Comparison of ENCODE assay signal across 8 cellular contexts in the genomic region with DNA sequence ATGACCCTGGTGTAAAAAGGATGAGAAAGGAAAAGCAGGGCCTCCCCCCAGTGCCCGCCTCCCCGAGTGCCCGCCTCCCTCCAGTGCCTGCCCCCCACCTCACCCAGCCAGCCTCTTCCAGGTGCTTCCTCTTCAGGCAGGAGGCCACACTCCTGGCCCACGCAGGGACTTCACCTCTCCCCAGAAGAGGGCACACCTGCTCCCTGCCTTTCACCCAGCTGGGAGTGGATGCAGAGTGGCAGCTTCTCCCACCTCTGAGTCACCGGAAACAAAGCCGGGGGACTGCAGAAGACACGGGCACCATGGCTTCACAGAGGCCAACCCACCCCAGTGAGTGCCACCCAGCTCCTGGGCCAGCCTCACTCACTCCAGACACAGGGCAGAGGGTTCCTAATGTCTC. TPM values are rescaled to one million over a fixed set of nuclear protein-coding genes. Genes with fewer than 3 reads are reported as not detected.
DNase-seq lines count a peak whose midpoint lies in the region; ATAC-seq and TF ChIP-seq lines count a peak whose summit lies in the region.

No MANE protein-coding gene starts in this region.

- peak; percentile 13 for DNase-seq in A172 (ENCODE audit: low spot score)
- peak; percentile 12 for DNase-seq in HK-2 (ENCODE audit: unreplicated experiment)
- peak; percentile 38 for DNase-seq in activated CD4-positive, alpha-beta T cell treated with anti-CD3 and anti-CD28 coated beads, Interleukin-2, amount 50 U/mL, for 1 hour
- DNase-seq in hepatocyte (ENCODE audit: low spot score) = peak; percentile 49
- DNase-seq in amygdala (lab: John Stamatoyannopoulos, UW) = no peak

- no peaks in the 10 kb centered on the region for H3K9me2 ChIP-seq in hepatocyte (replicated peaks; ENCODE audit: insufficient read depth)

- no peak overlapping the region for H3K4me2 ChIP-seq in hepatocyte

- no peaks in the 10 kb centered on the region for H4K20me1 ChIP-seq in hepatocyte (ENCODE audit: insufficient read depth, poor library complexity, severe bottlenecking)

- H3K4me1 ChIP-seq in hepatocyte (ENCODE audit: insufficient read depth) = no peaks in the 10 kb centered on the region

- TF ChIP-seq POLR2A in GM18505 (IDR thresholded peaks at IDR 0.05; ENCODE audit: borderline replicate concordance, extremely low read depth, insufficient read depth, insufficient read length) = no peak

- no peaks in the 10 kb centered on the region for H3K27me3 ChIP-seq in hepatocyte

- H3K27ac ChIP-seq in hepatocyte = no peak overlapping the region

- H3K9me3 ChIP-seq in hepatocyte (ENCODE audit: low read depth) = no peaks in the 10 kb centered on the region

- no peaks in the 10 kb centered on the region for H3K36me3 ChIP-seq in hepatocyte (replicated peaks; ENCODE audit: insufficient read depth, low read depth)

- 62% methylated on average over 5 of the region's 7 CpGs for WGBS in hepatocyte (ENCODE audit: low lambda C conversion rate, missing lambda C conversion rate)

- peak; percentile 24 for TF ChIP-seq CTCF in hepatocyte (IDR thresholded peaks at IDR 0.05; ENCODE audit: poor library complexity)

- H3K4me3 ChIP-seq in hepatocyte = no peak overlapping the region

- H2AFZ ChIP-seq in hepatocyte = no peak overlapping the region

- ATAC-seq in GM18505 (IDR thresholded peaks at IDR 0.05; ENCODE audit: unreplicated experiment) = no peak
- ATAC-seq in HG03139 (IDR thresholded peaks at IDR 0.05; ENCODE audit: unreplicated experiment) = no peak
- ATAC-seq in GM18861 (IDR thresholded peaks at IDR 0.05; ENCODE audit: unreplicated experiment) = no peak

- H3K79me2 ChIP-seq in hepatocyte = no peaks in the 10 kb centered on the region

RNA-seq across cellular contexts. Expression of a gene that starts 16.1 kb away (rescaled TPM):
- 8.0 and 13.1 TPM in 2 replicates for total RNA-seq in A172 (2014; rRNA removed; shearing (Covaris generic))
- total RNA-seq in hepatocyte = 16.2 and 24.8 TPM in 2 replicates
- polyA plus RNA-seq in hepatocyte = 4.4 and 8.3 TPM in 2 replicates

Comparison
In these comparisons a context has a peak if more than half of its experiments do, and no peak if none do; other contexts are left out.
1. DNase-seq: peak in A172 (single experiment), HK-2 (single experiment), activated CD4-positive, alpha-beta T cell treated with anti-CD3 and anti-CD28 coated beads, Interleukin-2, amount 50 U/mL, for 1 hour (single experiment) and hepatocyte (single experiment); none in amygdala (0 of 56).